In the genomic region with DNA sequence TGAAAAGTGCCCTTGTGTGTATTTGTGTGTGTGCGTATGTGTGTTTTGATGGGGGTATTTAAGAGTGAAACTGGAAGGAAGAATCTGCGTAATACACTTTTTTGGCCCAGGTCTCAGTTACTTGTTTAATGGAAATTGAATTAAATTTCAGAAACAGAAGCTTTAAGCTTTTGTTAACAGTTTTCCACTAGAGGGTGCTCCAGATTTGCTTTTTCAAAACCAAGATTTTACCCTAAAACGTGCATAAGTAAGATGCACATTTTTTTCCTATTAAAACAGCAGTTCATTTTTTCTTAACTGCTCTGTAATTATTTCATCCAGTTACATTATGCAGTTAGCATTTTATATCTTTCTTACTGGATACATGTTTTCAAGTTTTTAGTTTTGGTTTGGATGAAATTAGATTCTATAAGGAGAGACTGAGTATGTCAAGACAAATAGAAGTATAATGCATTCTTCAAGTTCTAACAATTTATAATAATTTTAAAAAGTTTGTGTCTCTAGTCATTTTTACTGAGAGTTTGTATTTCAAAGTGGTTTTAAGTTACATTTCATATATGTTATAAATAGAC, we compare ENCODE assay signal across 10 cellular contexts.
DNase-seq lines count a peak whose midpoint lies in the region; ATAC-seq and TF ChIP-seq lines count a peak whose summit lies in the region.
"Had no signal": no experiment of that assay in that cellular context is flagged by ENCODE, and none has a peak within 500 bp of the region (broad histone marks: within the 10 kb centered on the region; RNA-seq: fewer than 3 reads in every experiment).

No MANE protein-coding gene starts in this region.

- H3K4me3 ChIP-seq in fibroblast of pulmonary artery (replicated peaks; ENCODE audit: low read depth, low read length) = no peak overlapping the region

- ATAC-seq in HG03342 (IDR thresholded peaks at IDR 0.05; ENCODE audit: unreplicated experiment) (no peak), GM18511 (IDR thresholded peaks at IDR 0.05; ENCODE audit: unreplicated experiment) (no peak)

- TF ChIP-seq CTCF in 22Rv1 (IDR thresholded peaks at IDR 0.05) = peak; percentile 57
- peak; percentile 28; the same call in 2 of the 3 replicates for TF ChIP-seq CTCF in GM12872 (IDR thresholded peaks at IDR 0.05; ENCODE audit: insufficient read depth, low read depth, low read length)
- peak; percentile 36 for TF ChIP-seq CTCF in RWPE1 (conservative IDR thresholded peaks at IDR 0.05; ENCODE audit: low read depth)
- TF ChIP-seq CTCF in fibroblast of pulmonary artery (IDR thresholded peaks at IDR 0.05; ENCODE audit: low read length, missing control alignments) = peak; percentile 68

- H3K27ac ChIP-seq in 22Rv1 (peak overlapping the region; percentile 45), RWPE1 (no peak overlapping the region)

- POLR2A ChIA-PET in RWPE1 (lab: Yijun Ruan, JAX; ENCODE audit: low non-redundant PET) = no interaction called here

- DNase-seq in RWPE1 (ENCODE audit: low spot score) (no peak), fibroblast of pulmonary artery (ENCODE audit: low read depth) (peak; percentile 57), GOT3 (lab: John Stamatoyannopoulos, UW) (no peak), HK-2 (ENCODE audit: unreplicated experiment) (no peak)
- DNase-seq: anterior cingulate cortex, SHP77 had no signal

- CTCF ChIA-PET in RWPE1 (lab: Yijun Ruan, JAX) = interaction anchor here (0.6 kb wide), 1 partner anchor 556 kb away, joined by 4 read pairs; no protein-coding TSS in a partner anchor
